In genomic region chr17:72462814-72463213, GRCh38 we compare ENCODE assay signal across 17 cellular contexts.
DNase-seq lines count a peak whose midpoint lies in the region; ATAC-seq, FAIRE-seq and TF ChIP-seq lines count a peak whose summit lies in the region.
"Had no signal": no experiment of that assay in that cellular context is flagged by ENCODE, and none has a peak within 500 bp of the region (broad histone marks: within the 10 kb centered on the region; RNA-seq: fewer than 3 reads in every experiment).

No MANE protein-coding gene starts in this region.

- WGBS in esophagus squamous epithelium, 2 donors = 74 to 76% methylated on average over 3 to 4 of the region's 4 CpGs
- 80 to 92% (median 87%) methylated on average over 4 of the region's 4 CpGs for WGBS in stomach, 5 donors

- H3K27ac ChIP-seq in HCT116 (ENCODE audit: low read depth, low read length) (no peak overlapping the region), esophagus squamous epithelium (peak overlapping the region; percentile 18 to 93 (median 80)), stomach (peak overlapping the region; percentile 74 to 89 (median 79))
- H3K27ac ChIP-seq: HL-60 had no signal

- CTCF ChIA-PET in HCT116 (lab: Charles Lee) = interaction anchor here (0.5 kb wide), 1 partner anchor 1002 kb away, joined by 3 read pairs; no protein-coding TSS in a partner anchor

- H4K20me1 ChIP-seq in HCT116 (ENCODE audit: insufficient read depth) = peaks cover 6% of the 10 kb centered on the region; the same call in 1 of the 2 replicates

- H3K36me3 ChIP-seq in HCT116 (ENCODE audit: control insufficient read depth in 1 of 2, insufficient read depth in 2 of 2, low read length in 2 of 2) (no peaks in the 10 kb centered on the region), esophagus squamous epithelium (no peaks in the 10 kb centered on the region), stomach (no peaks in the 10 kb centered on the region)
- H3K36me3 ChIP-seq: HAP-1 had no signal

- no peak for TF ChIP-seq RAD21 in HCT116 (IDR thresholded peaks at IDR 0.05; ENCODE audit: low read depth)

- DNase-seq in HCT116 (ENCODE audit: low read depth, low spot score) = no peak
- DNase-seq in RCC 7860 (ENCODE audit: low spot score) = peak; percentile 15
- no peak for DNase-seq in esophagus squamous epithelium (lab: John Stamatoyannopoulos, UW)
- no peak for DNase-seq in stomach
- DNase-seq in HCEC 1CT = no peak
- no peak for DNase-seq in globus pallidus (ENCODE audit: low spot score)
- DNase-seq in GM12891 (ENCODE audit: insufficient read length, low spot score) = no peak
- DNase-seq: CD8-positive, alpha-beta memory T cell; KBM-7; NCI-H1092 treated with DMSO at 0.1 percent for 48 hours; NCI-H1694; NCI-H345; NK-92 treated with Interleukin-12 subunit alpha and Interleukin-12 subunit beta, amount 100 ng/mL, for 24 hours; Right ventricle myocardium superior had no signal

- H3K4me3 ChIP-seq in HCT116 (replicated peaks in 1 of 2; ENCODE audit: low read depth in 1 of 2, low read length in 2 of 2) (no peak overlapping the region), esophagus squamous epithelium (no peak overlapping the region), stomach (no peak overlapping the region)
- H3K4me3 ChIP-seq: GM12878, HAP-1 had no signal

- H3K4me1 ChIP-seq in HCT116 (ENCODE audit: control insufficient read depth in 1 of 2, insufficient read depth in 2 of 2, low read length in 2 of 2) (peaks cover 43 to 97% of the 10 kb centered on the region in 2 experiments), esophagus squamous epithelium (peaks cover 3 to 78% (median 4%) of the 10 kb centered on the region in 3 donors), stomach (peaks cover 23 to 78% (median 38%) of the 10 kb centered on the region in 4 donors)
- H3K4me1 ChIP-seq: HAP-1 had no signal

- H3K27me3 ChIP-seq in HCT116 (ENCODE audit: insufficient read depth, low read length) (no peaks in the 10 kb centered on the region), esophagus squamous epithelium (no peaks in the 10 kb centered on the region), stomach (no peaks in the 10 kb centered on the region)

- no peak for TF ChIP-seq POLR2A in HCT116 (IDR thresholded peaks at IDR 0.05; ENCODE audit: borderline replicate concordance, extremely low read depth, insufficient read depth, insufficient read length)
- no peak for TF ChIP-seq POLR2A in esophagus squamous epithelium (IDR thresholded peaks at IDR 0.05)
- TF ChIP-seq POLR2A in stomach (IDR thresholded peaks at IDR 0.05) = no peak
- no peak for TF ChIP-seq POLR2A in GM12891 (IDR thresholded peaks at IDR 0.05; ENCODE audit: low read depth, low read length)

- ATAC-seq in HCT116 = no peak

- peak overlapping the region; percentile 3 for H3K4me2 ChIP-seq in HCT116 (ENCODE audit: low read length)

- RAD21 ChIA-PET in HCT116 (lab: Charles Lee; ENCODE audit: low non-redundant PET in 1 of 2, low total read pairs in 2 of 2, uncharacterized antibody in 2 of 2, unreplicated experiment in 2 of 2) = no interaction called here

- H3K9ac ChIP-seq in HCT116 (ENCODE audit: low read length) = no peak overlapping the region

- H3K79me2 ChIP-seq in HCT116 (ENCODE audit: insufficient read depth, low read length) = peaks cover 83% of the 10 kb centered on the region

- no peak for FAIRE-seq in RCC 7860 (lab: Jason Lieb, UNC)
- no peak for FAIRE-seq in GM12891 (lab: Jason Lieb, UNC)
- FAIRE-seq: GM12878 had no signal

- no TSS peak for BruUV-seq in HCT116 (replicated peaks; lab: Mats Ljungman, UMichigan)

- H3K9me2 ChIP-seq in HCT116 (ENCODE audit: insufficient read depth) = no peaks in the 10 kb centered on the region

- H2AFZ ChIP-seq in HCT116 (ENCODE audit: low read depth, low read length, poor library complexity, severe bottlenecking) = no peak overlapping the region

- H3K9me3 ChIP-seq in HCT116 (ENCODE audit: control insufficient read depth in 1 of 2, insufficient read depth in 1 of 2, low read depth in 1 of 2, low read length in 2 of 2) (peaks cover 0 to 5% of the 10 kb centered on the region in 2 experiments; a peak in 1 of 4 replicates), esophagus squamous epithelium (no peaks in the 10 kb centered on the region), stomach (no peaks in the 10 kb centered on the region)
- H3K9me3 ChIP-seq: HAP-1 had no signal

- intact Hi-C loops in HCT116 (cut with micrococcal nuclease) = no loop called here
- intact Hi-C loops in esophagus squamous epithelium (cut with DNase I) = no loop called here
- intact Hi-C loops in stomach (cut with DNase I; ENCODE audit: low total_unique reads) = no loop called here

- POLR2A ChIA-PET in HCT116 (lab: Charles Lee) = interaction anchor here (0.7 kb wide), 1 partner anchor 78 kb away, joined by 3 read pairs; no protein-coding TSS in a partner anchor

- TF ChIP-seq CTCF in HCT116 (IDR thresholded peaks at IDR 0.05 in 2 of 3, conservative IDR thresholded peaks at IDR 0.05 in 1 of 3; ENCODE audit: borderline replicate concordance in 1 of 3, insufficient read depth in 1 of 3, low read depth in 2 of 3, low read length in 2 of 3) (no peak), esophagus squamous epithelium (IDR thresholded peaks at IDR 0.05) (no peak), stomach (IDR thresholded peaks at IDR 0.05) (no peak)

- TF ChIP-seq EP300 in stomach (IDR thresholded peaks at IDR 0.05) = no peak

TF ChIP-seq in HCT116, 20 proteins besides CTCF, POLR2A, EP300 and RAD21:
- TF ChIP-seq ELF1 (IDR thresholded peaks at IDR 0.05; ENCODE audit: borderline replicate concordance, low read depth) (no peak), CBX3 (IDR thresholded peaks at IDR 0.05; ENCODE audit: low read depth) (0 out of 2 replicates have a peak, but pooled peaks have one; percentile 13), EZH2phosphoT487 (IDR thresholded peaks at IDR 0.05; ENCODE audit: borderline replicate concordance) (no peak), ZFX (IDR thresholded peaks at IDR 0.05) (no peak)
TF ChIP-seq in HCT116: peak in this region for 1.

TF ChIP-seq in GM12891, 5 proteins besides CTCF, POLR2A, EP300 and RAD21:
- TF ChIP-seq SPI1 (IDR thresholded peaks at IDR 0.05; ENCODE audit: low read depth, low read length) (no peak), PAX5 (IDR thresholded peaks at IDR 0.05; ENCODE audit: insufficient read depth, low read length, severe bottlenecking) (no peak), POU2F2 (IDR thresholded peaks at IDR 0.05; ENCODE audit: low read depth, low read length) (no peak), TAF1 (IDR thresholded peaks at IDR 0.05; ENCODE audit: low read depth, low read length) (no peak), POLR2AphosphoS5 (IDR thresholded peaks at IDR 0.05; ENCODE audit: low read depth, low read length) (no peak)
